ENCODE assay signal across 14 cellular contexts in genomic region chr16:68711421-68712139, GRCh38. TPM values are rescaled to one million over a fixed set of nuclear protein-coding genes. Genes with fewer than 3 reads are reported as not detected.
A peak's percentile ranks its signal among the peaks of the same experiment; 100 is the strongest.
DNase-seq lines count a peak whose midpoint lies in the region; ATAC-seq and TF ChIP-seq lines count a peak whose summit lies in the region.
"Had no signal": no experiment of that assay in that cellular context is flagged by ENCODE, and none has a peak within 500 bp of the region (broad histone marks: within the 10 kb centered on the region; RNA-seq: fewer than 3 reads in every experiment).

No MANE protein-coding gene starts in this region.

- no peaks in the 10 kb centered on the region for H3K9me3 Mint-ChIP-seq in activated CD4-positive, alpha-beta T cell treated with anti-CD3 and anti-CD28 coated beads for 36 hours (ENCODE audit: low read depth)
- no peaks in the 10 kb centered on the region for H3K9me3 Mint-ChIP-seq in activated T-helper 17 cell treated with anti-CD3 and anti-CD28 coated beads, Interleukin-2, amount 50 U/mL, for 72 hours
- H3K9me3 Mint-ChIP-seq: nephron had no signal

- H3K27me3 ChIP-seq in HL-60 (ENCODE audit: insufficient read depth, poor library complexity, severe bottlenecking): no peaks in the 10 kb centered on the region
- H3K27me3 ChIP-seq in parathyroid adenoma (ENCODE audit: control insufficient read depth, insufficient read depth, low read length): no peaks in the 10 kb centered on the region

- peak overlapping the region; percentile 84 for H3K27ac ChIP-seq in HL-60 (replicated peaks)
- H3K27ac ChIP-seq in parathyroid adenoma: peak overlapping the region; percentile 50
- H3K27ac ChIP-seq: skin epidermis had no signal

- H3K36me3 ChIP-seq in parathyroid adenoma (ENCODE audit: control insufficient read depth, insufficient read depth, low read length): no peaks in the 10 kb centered on the region

- intact Hi-C loops in activated CD4-positive, alpha-beta T cell treated with anti-CD3 and anti-CD28 coated beads for 36 hours (cut with DNase I, micrococcal nuclease): no loop called here

- H3K27ac Mint-ChIP-seq in activated CD4-positive, alpha-beta T cell treated with anti-CD3 and anti-CD28 coated beads for 36 hours: no peak overlapping the region
- peak overlapping the region; percentile 62 for H3K27ac Mint-ChIP-seq in activated T-helper 17 cell treated with anti-CD3 and anti-CD28 coated beads, Interleukin-2, amount 50 U/mL, for 72 hours
- H3K27ac Mint-ChIP-seq: brain, nephron had no signal

- peak; percentile 49 for DNase-seq in activated CD4-positive, alpha-beta T cell treated with anti-CD3 and anti-CD28 coated beads for 36 hours
- DNase-seq in activated CD4-positive, alpha-beta T cell treated with anti-CD3 and anti-CD28 coated beads, Interleukin-2, amount 50 U/mL, for 1 hour: no peak
- DNase-seq in HL-60 (ENCODE audit: low read depth in 1 of 2, low spot score in 1 of 2) (peak; percentile 87 to 90), NCI-H345 (lab: John Stamatoyannopoulos, UW) (no peak), COR-L47 (lab: John Stamatoyannopoulos, UW) (no peak), G401 (ENCODE audit: low spot score) (no peak)
- DNase-seq: DMS79, kidney had no signal

- peak overlapping the region; percentile 22 for H3K4me2 ChIP-seq in parathyroid adenoma (ENCODE audit: low read length)

- no peaks in the 10 kb centered on the region for H3K9me3 ChIP-seq in parathyroid adenoma (ENCODE audit: control insufficient read depth, low read length)

- H3K4me3 Mint-ChIP-seq in activated CD4-positive, alpha-beta T cell treated with anti-CD3 and anti-CD28 coated beads for 36 hours: no peak overlapping the region
- H3K4me3 Mint-ChIP-seq in activated T-helper 17 cell treated with anti-CD3 and anti-CD28 coated beads, Interleukin-2, amount 50 U/mL, for 72 hours: peak overlapping the region; percentile 52
- H3K4me3 Mint-ChIP-seq: brain, nephron had no signal

- H3K4me3 ChIP-seq in HL-60 (replicated peaks; ENCODE audit: insufficient read depth, low read length) (peak overlapping the region; percentile 20), parathyroid adenoma (ENCODE audit: low read depth, low read length) (no peak overlapping the region)
- H3K4me3 ChIP-seq: skin epidermis had no signal

- peak; percentile 94 for ATAC-seq in activated CD4-positive, alpha-beta T cell treated with anti-CD3 and anti-CD28 coated beads for 36 hours
- ATAC-seq in activated T-helper 17 cell treated with anti-CD3 and anti-CD28 coated beads, Interleukin-2, amount 50 U/mL, for 72 hours (replicated peaks): peak; percentile 99

- no peak overlapping the region for H3K9ac ChIP-seq in parathyroid adenoma

- no peak for TF ChIP-seq CTCF in HL-60 (IDR thresholded peaks at IDR 0.05; ENCODE audit: insufficient read depth, low read length)
- no peak for TF ChIP-seq CTCF in parathyroid adenoma (IDR thresholded peaks at IDR 0.05)

- no peaks in the 10 kb centered on the region for H3K36me3 Mint-ChIP-seq in activated CD4-positive, alpha-beta T cell treated with anti-CD3 and anti-CD28 coated beads for 36 hours (ENCODE audit: low read depth)
- H3K36me3 Mint-ChIP-seq in activated T-helper 17 cell treated with anti-CD3 and anti-CD28 coated beads, Interleukin-2, amount 50 U/mL, for 72 hours (ENCODE audit: low read depth): no peaks in the 10 kb centered on the region
- H3K36me3 Mint-ChIP-seq: brain had no signal

- POLR2A ChIA-PET in activated CD4-positive, alpha-beta T cell treated with anti-CD3 and anti-CD28 coated beads for 36 hours (lab: Charles Lee): interaction anchor here (0.7 kb wide), 1 partner anchor 136 kb away, joined by 8 read pairs; no protein-coding TSS in a partner anchor

- H3K79me2 ChIP-seq in parathyroid adenoma: peaks cover 3% of the 10 kb centered on the region

- peak overlapping the region; percentile 83 for H2AFZ ChIP-seq in parathyroid adenoma

- CTCF ChIA-PET in activated CD4-positive, alpha-beta T cell treated with anti-CD3 and anti-CD28 coated beads for 36 hours (lab: Charles Lee): no interaction called here

- in situ Hi-C loops in G401 (cut with HindIII; ENCODE audit: low sequenced_read_pairs): no loop called here

- H3K4me1 Mint-ChIP-seq in activated CD4-positive, alpha-beta T cell treated with anti-CD3 and anti-CD28 coated beads for 36 hours: peaks cover 11% of the 10 kb centered on the region
- peaks cover 9% of the 10 kb centered on the region for H3K4me1 Mint-ChIP-seq in activated T-helper 17 cell treated with anti-CD3 and anti-CD28 coated beads, Interleukin-2, amount 50 U/mL, for 72 hours

- peaks cover 14% of the 10 kb centered on the region for H3K27me3 Mint-ChIP-seq in activated CD4-positive, alpha-beta T cell treated with anti-CD3 and anti-CD28 coated beads for 36 hours
- peaks cover 23% of the 10 kb centered on the region for H3K27me3 Mint-ChIP-seq in activated T-helper 17 cell treated with anti-CD3 and anti-CD28 coated beads, Interleukin-2, amount 50 U/mL, for 72 hours

- peaks cover 38% of the 10 kb centered on the region for H3K4me1 ChIP-seq in parathyroid adenoma

RNA-seq across cellular contexts. Expression of gene CDH1, which starts 25.5 kb away (rescaled TPM):
- total RNA-seq in activated CD4-positive, alpha-beta T cell treated with anti-CD3 and anti-CD28 coated beads for 36 hours: 1 to 10 TPM; 4.5 to 9.1 TPM
- 1 to 10 TPM; 1.8 to 3.0 TPM for total RNA-seq in activated T-helper 17 cell treated with anti-CD3 and anti-CD28 coated beads, Interleukin-2, amount 50 U/mL, for 72 hours
- 1.9 and 2.4 TPM in 2 replicates for total RNA-seq in G401 (2014; rRNA removed; shearing (Covaris generic))
- total RNA-seq: glomerular endothelial cell had no signal

Comparison
In these comparisons a context has a peak if more than half of its experiments do, and no peak if none do; other contexts are left out.
1. DNase-seq: peak in activated CD4-positive, alpha-beta T cell treated with anti-CD3 and anti-CD28 coated beads for 36 hours (single experiment) and HL-60 (2 of 2); none in activated CD4-positive, alpha-beta T cell treated with anti-CD3 and anti-CD28 coated beads, Interleukin-2, amount 50 U/mL, for 1 hour (single experiment), NCI-H345 (single experiment), COR-L47 (single experiment) and G401 (single experiment).